ENCODE assay signal across 20 cellular contexts in genomic region chr3:16460273-16460672, GRCh38.
"Had no signal": no experiment of that assay in that cellular context is flagged by ENCODE, and none has a peak within 500 bp of the region (broad histone marks: within the 10 kb centered on the region; RNA-seq: fewer than 3 reads in every experiment).

No MANE protein-coding gene starts in this region.

- H3K36me3 ChIP-seq: Peyer's patch had no signal

- H3K4me3 ChIP-seq: K562, Peyer's patch, SJSA1 had no signal

- H3K9me3 ChIP-seq: Peyer's patch, SJSA1 had no signal

- H3K27ac ChIP-seq: Peyer's patch, RWPE1, SJSA1 had no signal

- H3K27me3 ChIP-seq: Peyer's patch, SJSA1 had no signal

- ATAC-seq: activated T-cell treated with anti-CD3 and anti-CD28 coated beads, Interleukin-2, amount 50 U/mL, for 72 hours; K562; SK-N-SH treated with all-trans-retinoic acid at 6 μM for 48 hours; WTC11 had no signal

- DNase-seq: activated CD4-positive, alpha-beta memory T cell treated with anti-CD3 and anti-CD28 coated beads, Interleukin-2, amount 10 ng/mL, durations not matched to agents 7 days and 5 days; activated CD4-positive, alpha-beta T cell treated with anti-CD3 and anti-CD28 coated beads for 1 hour; activated CD4-positive, alpha-beta T cell treated with anti-CD3 and anti-CD28 coated beads, Interleukin-2, amount 10 ng/mL, durations not matched to agents 7 days and 5 days; activated CD8-positive, alpha-beta memory T cell treated with anti-CD3 and anti-CD28 coated beads, Interleukin-2, amount 50 U/mL, for 4 hours; activated gamma-delta T cell treated with Interleukin-2 at 50 U/mL for 16 hours; activated naive CD4-positive, alpha-beta T cell treated with anti-CD3 and anti-CD28 coated beads, Interleukin-2, amount 10 ng/mL, durations not matched to agents 7 days and 5 days; activated naive CD8-positive, alpha-beta T cell treated with anti-CD3 and anti-CD28 coated beads for 36 hours; activated T-cell treated with anti-CD3 and anti-CD28 coated beads, Interleukin-2, amount 50 U/mL, for 72 hours; anterior cingulate cortex; central memory CD4-positive, alpha-beta T cell; Kasumi-1; NCI-H446; NK-92 treated with Interleukin-12 subunit alpha and Interleukin-12 subunit beta, amount 100 ng/mL, for 24 hours; Peyer's patch; Right ventricle myocardium superior had no signal

- H3K4me1 ChIP-seq: Peyer's patch had no signal
